1 cellular context compared by ENCODE assay signal in the genomic region with DNA sequence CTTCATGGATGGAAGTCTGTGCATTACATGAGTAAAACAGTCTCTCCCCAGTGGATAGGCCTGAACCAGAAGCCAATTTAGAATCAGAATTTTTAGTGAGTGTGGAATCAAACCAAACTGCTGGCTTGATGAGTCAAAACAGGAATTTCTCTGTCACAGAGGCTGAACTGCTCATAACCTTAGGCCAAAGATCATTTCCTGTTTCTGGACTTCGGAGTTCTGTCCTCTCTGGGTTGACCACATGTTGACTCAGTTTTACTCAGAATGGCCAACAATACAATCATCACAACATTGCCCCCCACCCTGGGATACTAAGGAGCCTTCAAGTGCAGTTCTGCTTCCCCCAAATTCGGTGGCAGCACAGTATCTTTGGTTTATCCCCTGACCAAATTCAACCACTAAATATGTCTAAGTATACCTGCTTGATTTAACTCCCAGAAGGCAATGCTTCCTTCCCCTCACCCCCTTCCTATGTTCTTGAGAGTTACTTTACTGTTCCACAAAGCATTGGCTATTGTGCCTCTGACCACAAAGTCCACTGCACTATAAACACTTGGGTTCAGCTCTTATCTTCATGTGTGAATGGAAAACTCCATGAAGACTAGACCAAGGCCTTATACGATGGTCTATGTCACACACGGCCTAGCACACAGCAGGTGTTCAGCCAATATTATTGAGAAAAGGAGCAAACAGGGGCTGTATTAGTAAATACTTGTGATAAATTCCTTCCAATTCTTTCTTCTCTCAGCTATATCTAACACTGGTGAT.
TF ChIP-seq lines count a peak whose summit lies in the region.

No MANE protein-coding gene starts in this region.

TF ChIP-seq in HepG2, 621 proteins besides CTCF, POLR2A, EP300 and RAD21 (continued from another document and continues in another):
- TF ChIP-seq ZNF609 (CRISPR knock-in tag; IDR thresholded peaks at IDR 0.05; ENCODE audit: borderline replicate concordance) (no peak), CBX5 (CRISPR knock-in tag; IDR thresholded peaks at IDR 0.05; ENCODE audit: borderline replicate concordance) (no peak), ZNF619 (CRISPR knock-in tag; IDR thresholded peaks at IDR 0.05) (no peak), ZNF564 (CRISPR knock-in tag; IDR thresholded peaks at IDR 0.05) (no peak), AKNA (CRISPR knock-in tag; IDR thresholded peaks at IDR 0.05; ENCODE audit: borderline replicate concordance) (no peak), ZNF235 (CRISPR knock-in tag; IDR thresholded peaks at IDR 0.05; ENCODE audit: borderline replicate concordance) (no peak), ADNP (CRISPR knock-in tag; IDR thresholded peaks at IDR 0.05) (no peak), ZNF616 (CRISPR knock-in tag; IDR thresholded peaks at IDR 0.05; ENCODE audit: low read depth) (no peak), TGIF2 (CRISPR knock-in tag; IDR thresholded peaks at IDR 0.05) (no peak), ZNF570 (CRISPR knock-in tag; IDR thresholded peaks at IDR 0.05; ENCODE audit: borderline replicate concordance) (no peak), SSRP1 (CRISPR knock-in tag; IDR thresholded peaks at IDR 0.05) (no peak), ZNF10 (CRISPR knock-in tag; IDR thresholded peaks at IDR 0.05; ENCODE audit: borderline replicate concordance, low read depth) (no peak), MED1 (CRISPR knock-in tag; IDR thresholded peaks at IDR 0.05) (peak; percentile 38; the same call in 1 of the 2 replicates), ATF7-NPFF (CRISPR knock-in tag; IDR thresholded peaks at IDR 0.05; ENCODE audit: low read depth) (no peak), ZNF383 (CRISPR knock-in tag; IDR thresholded peaks at IDR 0.05; ENCODE audit: borderline replicate concordance) (no peak), SNAPC2 (CRISPR knock-in tag; IDR thresholded peaks at IDR 0.05) (no peak), SIN3A (IDR thresholded peaks at IDR 0.05; ENCODE audit: borderline replicate concordance, low read depth, low read length) (no peak)
- TF ChIP-seq, protein P1, sequence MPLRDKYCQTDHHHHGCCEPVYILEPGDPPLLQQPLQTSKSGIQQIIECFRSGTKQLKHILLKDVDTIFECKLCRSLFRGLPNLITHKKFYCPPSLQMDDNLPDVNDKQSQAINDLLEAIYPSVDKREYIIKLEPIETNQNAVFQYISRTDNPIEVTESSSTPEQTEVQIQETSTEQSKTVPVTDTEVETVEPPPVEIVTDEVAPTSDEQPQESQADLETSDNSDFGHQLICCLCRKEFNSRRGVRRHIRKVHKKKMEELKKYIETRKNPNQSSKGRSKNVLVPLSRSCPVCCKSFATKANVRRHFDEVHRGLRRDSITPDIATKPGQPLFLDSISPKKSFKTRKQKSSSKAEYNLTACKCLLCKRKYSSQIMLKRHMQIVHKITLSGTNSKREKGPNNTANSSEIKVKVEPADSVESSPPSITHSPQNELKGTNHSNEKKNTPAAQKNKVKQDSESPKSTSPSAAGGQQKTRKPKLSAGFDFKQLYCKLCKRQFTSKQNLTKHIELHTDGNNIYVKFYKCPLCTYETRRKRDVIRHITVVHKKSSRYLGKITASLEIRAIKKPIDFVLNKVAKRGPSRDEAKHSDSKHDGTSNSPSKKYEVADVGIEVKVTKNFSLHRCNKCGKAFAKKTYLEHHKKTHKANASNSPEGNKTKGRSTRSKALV (CRISPR knock-in tag; IDR thresholded peaks at IDR 0.05) = no peak
- TF ChIP-seq, protein P2, sequence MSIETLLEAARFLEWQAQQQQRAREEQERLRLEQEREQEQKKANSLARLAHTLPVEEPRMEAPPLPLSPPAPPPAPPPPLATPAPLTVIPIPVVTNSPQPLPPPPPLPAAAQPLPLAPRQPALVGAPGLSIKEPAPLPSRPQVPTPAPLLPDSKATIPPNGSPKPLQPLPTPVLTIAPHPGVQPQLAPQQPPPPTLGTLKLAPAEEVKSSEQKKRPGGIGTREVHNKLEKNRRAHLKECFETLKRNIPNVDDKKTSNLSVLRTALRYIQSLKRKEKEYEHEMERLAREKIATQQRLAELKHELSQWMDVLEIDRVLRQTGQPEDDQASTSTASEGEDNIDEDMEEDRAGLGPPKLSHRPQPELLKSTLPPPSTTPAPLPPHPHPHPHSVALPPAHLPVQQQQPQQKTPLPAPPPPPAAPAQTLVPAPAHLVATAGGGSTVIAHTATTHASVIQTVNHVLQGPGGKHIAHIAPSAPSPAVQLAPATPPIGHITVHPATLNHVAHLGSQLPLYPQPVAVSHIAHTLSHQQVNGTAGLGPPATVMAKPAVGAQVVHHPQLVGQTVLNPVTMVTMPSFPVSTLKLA (IDR thresholded peaks at IDR 0.05) = no peak
- TF ChIP-seq, protein P3, sequence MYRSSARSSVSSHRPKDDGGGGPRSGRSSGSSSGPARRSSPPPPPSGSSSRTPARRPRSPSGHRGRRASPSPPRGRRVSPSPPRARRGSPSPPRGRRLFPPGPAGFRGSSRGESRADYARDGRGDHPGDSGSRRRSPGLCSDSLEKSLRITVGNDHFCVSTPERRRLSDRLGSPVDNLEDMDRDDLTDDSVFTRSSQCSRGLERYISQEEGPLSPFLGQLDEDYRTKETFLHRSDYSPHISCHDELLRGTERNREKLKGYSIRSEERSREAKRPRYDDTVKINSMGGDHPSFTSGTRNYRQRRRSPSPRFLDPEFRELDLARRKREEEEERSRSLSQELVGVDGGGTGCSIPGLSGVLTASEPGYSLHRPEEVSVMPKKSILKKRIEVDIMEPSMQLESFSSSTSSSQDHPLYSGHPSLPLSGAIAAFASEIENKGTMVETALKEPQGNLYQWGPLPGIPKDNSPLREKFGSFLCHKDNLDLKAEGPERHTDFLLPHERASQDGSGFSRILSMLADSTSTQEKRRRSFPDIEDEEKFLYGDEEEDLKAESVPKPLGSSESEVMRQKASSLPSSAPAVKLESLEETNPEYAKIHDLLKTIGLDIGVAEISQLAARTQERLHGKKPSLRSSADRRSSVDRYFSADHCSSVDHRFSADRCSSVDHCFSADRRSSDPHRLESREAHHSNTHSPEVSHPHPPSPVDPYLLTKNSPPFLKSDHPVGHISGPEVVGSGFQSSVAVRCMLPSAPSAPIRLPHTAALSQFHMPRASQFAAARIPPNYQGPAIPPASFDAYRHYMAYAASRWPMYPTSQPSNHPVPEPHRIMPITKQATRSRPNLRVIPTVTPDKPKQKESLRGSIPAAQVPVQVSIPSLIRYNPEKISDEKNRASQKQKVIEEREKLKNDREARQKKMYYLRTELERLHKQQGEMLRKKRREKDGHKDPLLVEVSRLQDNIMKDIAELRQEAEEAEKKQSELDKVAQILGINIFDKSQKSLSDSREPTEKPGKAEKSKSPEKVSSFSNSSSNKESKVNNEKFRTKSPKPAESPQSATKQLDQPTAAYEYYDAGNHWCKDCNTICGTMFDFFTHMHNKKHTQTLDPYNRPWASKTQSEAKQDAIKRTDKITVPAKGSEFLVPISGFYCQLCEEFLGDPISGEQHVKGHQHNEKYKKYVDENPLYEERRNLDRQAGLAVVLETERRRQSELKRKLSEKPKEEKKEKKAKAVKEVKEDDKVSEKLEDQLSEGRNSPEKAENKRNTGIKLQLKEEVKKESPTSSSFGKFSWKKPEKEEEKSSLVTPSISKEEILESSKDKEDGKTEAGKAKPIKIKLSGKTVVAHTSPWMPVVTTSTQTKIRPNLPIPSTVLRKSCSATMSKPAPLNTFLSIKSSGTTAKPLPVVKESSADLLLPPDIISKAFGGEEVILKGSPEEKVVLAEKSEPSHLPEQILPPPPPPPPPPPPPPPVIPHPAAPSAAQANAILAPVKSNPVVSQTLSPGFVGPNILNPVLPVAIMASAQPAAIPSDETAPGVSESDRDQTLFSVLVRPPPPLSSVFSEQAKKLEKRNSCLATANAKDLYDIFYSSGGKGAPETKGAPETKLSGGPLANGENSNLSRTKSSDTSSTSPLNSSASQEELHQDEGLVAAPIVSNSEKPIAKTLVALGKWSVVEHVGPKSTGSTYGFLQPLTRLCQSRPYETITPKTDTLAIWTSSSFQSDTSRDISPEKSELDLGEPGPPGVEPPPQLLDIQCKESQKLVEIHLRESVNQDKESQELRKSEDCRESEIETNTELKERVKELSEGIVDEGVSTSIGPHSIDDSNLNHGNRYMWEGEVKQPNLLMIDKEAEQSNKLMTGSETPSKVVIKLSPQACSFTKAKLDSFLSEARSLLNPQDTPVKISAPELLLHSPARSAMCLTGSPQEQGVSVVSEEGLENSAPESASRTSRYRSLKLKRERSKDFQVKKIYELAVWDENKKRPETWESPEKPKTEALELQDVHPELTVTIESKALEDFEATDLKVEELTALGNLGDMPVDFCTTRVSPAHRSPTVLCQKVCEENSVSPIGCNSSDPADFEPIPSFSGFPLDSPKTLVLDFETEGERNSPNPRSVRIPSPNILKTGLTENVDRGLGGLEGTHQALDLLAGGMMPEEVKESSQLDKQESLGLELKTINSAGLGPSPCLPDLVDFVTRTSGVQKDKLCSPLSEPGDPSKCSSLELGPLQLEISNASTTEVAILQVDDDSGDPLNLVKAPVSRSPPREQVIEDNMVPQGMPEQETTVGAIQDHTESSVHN (CRISPR knock-in tag; IDR thresholded peaks at IDR 0.05) = no peak
- TF ChIP-seq, protein P4, sequence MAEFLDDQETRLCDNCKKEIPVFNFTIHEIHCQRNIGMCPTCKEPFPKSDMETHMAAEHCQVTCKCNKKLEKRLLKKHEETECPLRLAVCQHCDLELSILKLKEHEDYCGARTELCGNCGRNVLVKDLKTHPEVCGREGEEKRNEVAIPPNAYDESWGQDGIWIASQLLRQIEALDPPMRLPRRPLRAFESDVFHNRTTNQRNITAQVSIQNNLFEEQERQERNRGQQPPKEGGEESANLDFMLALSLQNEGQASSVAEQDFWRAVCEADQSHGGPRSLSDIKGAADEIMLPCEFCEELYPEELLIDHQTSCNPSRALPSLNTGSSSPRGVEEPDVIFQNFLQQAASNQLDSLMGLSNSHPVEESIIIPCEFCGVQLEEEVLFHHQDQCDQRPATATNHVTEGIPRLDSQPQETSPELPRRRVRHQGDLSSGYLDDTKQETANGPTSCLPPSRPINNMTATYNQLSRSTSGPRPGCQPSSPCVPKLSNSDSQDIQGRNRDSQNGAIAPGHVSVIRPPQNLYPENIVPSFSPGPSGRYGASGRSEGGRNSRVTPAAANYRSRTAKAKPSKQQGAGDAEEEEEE (CRISPR knock-in tag; IDR thresholded peaks at IDR 0.05; ENCODE audit: borderline replicate concordance) = no peak
